ENCODE assay signal across 23 cellular contexts in the genomic region with DNA sequence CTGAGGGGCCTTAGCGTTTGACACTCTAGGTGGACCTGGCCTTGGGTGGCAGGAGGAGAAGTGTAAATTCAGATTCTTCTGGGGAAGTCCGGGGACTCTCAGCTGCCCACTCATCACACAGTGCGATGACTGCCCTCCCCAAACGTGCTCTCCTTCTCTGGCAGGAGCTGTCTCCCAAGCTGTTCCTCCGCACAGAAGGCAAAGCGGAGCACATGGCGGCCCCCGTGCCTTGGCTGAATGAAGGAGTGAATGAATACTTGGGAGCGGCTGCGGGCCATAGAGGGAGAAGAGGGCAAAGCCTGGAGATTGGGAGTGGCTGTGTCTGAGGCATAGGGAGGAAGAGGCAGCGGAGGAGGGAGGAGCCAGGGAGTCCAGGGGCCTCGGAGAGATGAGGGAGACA. TPM values are rescaled to one million over a fixed set of nuclear protein-coding genes. Genes with fewer than 3 reads are reported as not detected.
A peak's percentile ranks its signal among the peaks of the same experiment; 100 is the strongest.
DNase-seq lines count a peak whose midpoint lies in the region; ATAC-seq and TF ChIP-seq lines count a peak whose summit lies in the region.
"Had no signal": no experiment of that assay in that cellular context is flagged by ENCODE, and none has a peak within 500 bp of the region (broad histone marks: within the 10 kb centered on the region; RNA-seq: fewer than 3 reads in every experiment).

No MANE protein-coding gene starts in this region.

- peaks cover 0 to 26% (median 18%) of the 10 kb centered on the region in 10 experiments; a peak in 16 of 20 replicates for H3K4me1 ChIP-seq in BLaER1 treated with 17β-estradiol and CSF1 and Interleukin-3, amounts not matched to agents 10 nM and 100 nM
- no peaks in the 10 kb centered on the region for H3K4me1 ChIP-seq in mesendoderm (ENCODE audit: control insufficient read depth, low read depth, low read length)
- no peaks in the 10 kb centered on the region for H3K4me1 ChIP-seq in gastroesophageal sphincter

- H3K79me1 ChIP-seq in mesendoderm (ENCODE audit: low read length): no peaks in the 10 kb centered on the region

- TF ChIP-seq EP300 in gastroesophageal sphincter (IDR thresholded peaks at IDR 0.05): no peak

- H4K5ac ChIP-seq in mesendoderm (ENCODE audit: low read length): no peak overlapping the region

- no peak overlapping the region for H3K18ac ChIP-seq in mesendoderm (ENCODE audit: low read length)

- DNase-seq in cerebellar cortex (ENCODE audit: low spot score): peak; percentile 55
- no peak for DNase-seq in mesendoderm
- DNase-seq in posterior cingulate gyrus: peak in 7 of 10 donors; percentile 70 to 97 (median 87)
- DNase-seq in activated T-cell treated with anti-CD3 and anti-CD28 coated beads, Interleukin-2, amount 50 U/mL, for 48 hours: no peak
- no peak for DNase-seq in kidney glomerular epithelial cell (lab: John Stamatoyannopoulos, UW)
- no peak for DNase-seq in D341Med (ENCODE audit: low spot score)
- DNase-seq: 8988T, DMS53, GF-D8, Kasumi-1, NCI-H1048, NCI-H1417 treated with DMSO at 0.1 percent for 48 hours, NCI-H187 treated with DMSO at 0.1 percent for 48 hours, NCI-H226, NCI-H510A treated with DMSO at 0.1 percent for 48 hours, NCI-H748 treated with DMSO at 0.1 percent for 48 hours, SHP77 treated with DMSO at 0.1 percent for 48 hours had no signal

- intact Hi-C loops in posterior cingulate gyrus (cut with DNase I): no loop called here

- H3K4me3 ChIP-seq in BLaER1 treated with 17β-estradiol and CSF1 and Interleukin-3, amounts not matched to agents 10 nM and 100 nM: no peak overlapping the region
- H3K4me3 ChIP-seq in mesendoderm (ENCODE audit: low read length): no peak overlapping the region
- no peak overlapping the region for H3K4me3 ChIP-seq in gastroesophageal sphincter
- H3K4me3 ChIP-seq: SK-N-MC had no signal

- ATAC-seq in gastroesophageal sphincter: no peak

- H3K9me3 ChIP-seq in BLaER1 treated with 17β-estradiol and CSF1 and Interleukin-3, amounts not matched to agents 10 nM and 100 nM (replicated peaks in 1 of 11): no peaks in the 10 kb centered on the region
- no peaks in the 10 kb centered on the region for H3K9me3 ChIP-seq in gastroesophageal sphincter

- H3K56ac ChIP-seq in mesendoderm (ENCODE audit: low read length): peak overlapping the region; percentile 34

- H3K4me2 ChIP-seq in BLaER1 treated with 17β-estradiol and CSF1 and Interleukin-3, amounts not matched to agents 10 nM and 100 nM: peak overlapping the region in 8 of 11 experiments; percentile 18 to 63 (median 52); a peak in 10 of 22 replicates
- H3K4me2 ChIP-seq in mesendoderm (ENCODE audit: low read length): no peak overlapping the region

- no peak overlapping the region for H2BK5ac ChIP-seq in mesendoderm (ENCODE audit: low read length)

- H2BK15ac ChIP-seq in mesendoderm (replicated peaks; ENCODE audit: low read depth): no peak overlapping the region

- no peaks in the 10 kb centered on the region for H4K20me1 ChIP-seq in BLaER1 treated with 17β-estradiol and CSF1 and Interleukin-3, amounts not matched to agents 10 nM and 100 nM

- H4K8ac ChIP-seq in mesendoderm (ENCODE audit: low read depth, low read length): no peak overlapping the region

- TF ChIP-seq CTCF in gastroesophageal sphincter (IDR thresholded peaks at IDR 0.05): no peak

- no CpG with 5 or more reads among the region's 12 CpGs for WGBS in mesendoderm (ENCODE audit: extremely low coverage, insufficient coverage, low lambda C conversion rate)
- WGBS in gastroesophageal sphincter (ENCODE audit: low coverage in 1 of 2), 2 donors: 55% methylated on average over 5 of the region's 12 CpGs; no CpG with 5 or more reads in 1 of the 2 donors

- no peaks in the 10 kb centered on the region for H3K36me3 ChIP-seq in BLaER1 treated with 17β-estradiol and CSF1 and Interleukin-3, amounts not matched to agents 10 nM and 100 nM
- no peaks in the 10 kb centered on the region for H3K36me3 ChIP-seq in mesendoderm (ENCODE audit: control insufficient read depth, insufficient read depth, low read length)
- H3K36me3 ChIP-seq in gastroesophageal sphincter: no peaks in the 10 kb centered on the region

- H3K23ac ChIP-seq in mesendoderm (ENCODE audit: low read length): no peak overlapping the region

- 0 out of 22 replicates have a peak overlapping the region, but pooled peaks of 1 of the 11 experiments have one; percentile 16 for H3K9ac ChIP-seq in BLaER1 treated with 17β-estradiol and CSF1 and Interleukin-3, amounts not matched to agents 10 nM and 100 nM
- no peak overlapping the region for H3K9ac ChIP-seq in mesendoderm (ENCODE audit: low read length)

- H3K79me2 ChIP-seq in mesendoderm (ENCODE audit: control insufficient read depth, insufficient read depth, low read length): no peaks in the 10 kb centered on the region

- H2BK120ac ChIP-seq in mesendoderm (ENCODE audit: low read depth, low read length): no peak overlapping the region

- no peak overlapping the region for H2AK5ac ChIP-seq in mesendoderm (ENCODE audit: low read length)

- no peaks in the 10 kb centered on the region for H3K27me3 ChIP-seq in BLaER1 treated with 17β-estradiol and CSF1 and Interleukin-3, amounts not matched to agents 10 nM and 100 nM
- no peaks in the 10 kb centered on the region for H3K27me3 ChIP-seq in mesendoderm (ENCODE audit: insufficient read depth, low read length, poor library complexity)
- no peaks in the 10 kb centered on the region for H3K27me3 ChIP-seq in gastroesophageal sphincter

- TF ChIP-seq POLR2A in gastroesophageal sphincter (IDR thresholded peaks at IDR 0.05): no peak

- no peak overlapping the region for H3K4ac ChIP-seq in mesendoderm (ENCODE audit: low read depth, low read length)

- H3K27ac ChIP-seq in BLaER1 treated with 17β-estradiol and CSF1 and Interleukin-3, amounts not matched to agents 10 nM and 100 nM: peak overlapping the region in 6 of 11 experiments; percentile 23 to 54 (median 44); a peak in 7 of 22 replicates
- H3K27ac ChIP-seq in mesendoderm (ENCODE audit: low read depth, low read length) (no peak overlapping the region), gastroesophageal sphincter (no peak overlapping the region)
- H3K27ac ChIP-seq: C4-2B, RWPE1, SK-N-MC had no signal

RNA-seq across cellular contexts. Expression of gene NAA40, which starts 6.9 kb away (rescaled TPM):
- polyA plus RNA-seq in mesendoderm (2013, experiment 1 of 2): 20.3 TPM
- polyA plus RNA-seq in mesendoderm (2013, experiment 2 of 2): 19.6 TPM
- total RNA-seq in gastroesophageal sphincter: 10 to 100 TPM in 1 of 4 donors, 1 to 10 TPM in 3; 3.8 to 12.5 (median 8.5) TPM

RNA-seq across cellular contexts. Expression of gene RCOR2, which starts 14.9 kb away (rescaled TPM):
- polyA plus RNA-seq in mesendoderm (2013, experiment 1 of 2): 35.7 TPM
- polyA plus RNA-seq in mesendoderm (2013, experiment 2 of 2): 36.5 TPM
- under 1 TPM in 3 of 4 donors, not detected in 1; 0.16 to 0.74 (median 0.58) TPM for total RNA-seq in gastroesophageal sphincter
- total RNA-seq: MCF 10A had no signal

RNA-seq across cellular contexts. Expression of gene COX8A, which starts 42.5 kb away (rescaled TPM):
- 485 TPM for polyA plus RNA-seq in mesendoderm (2013, experiment 1 of 2)
- polyA plus RNA-seq in mesendoderm (2013, experiment 2 of 2): 460 TPM
- 100 to 1,000 TPM; 317 to 650 (median 402) TPM for total RNA-seq in gastroesophageal sphincter

RNA-seq across cellular contexts. Expression of gene OTUB1, which starts 54.4 kb away (rescaled TPM):
- polyA plus RNA-seq in mesendoderm (2013, experiment 1 of 2): 82.6 TPM
- 80.4 TPM for polyA plus RNA-seq in mesendoderm (2013, experiment 2 of 2)
- total RNA-seq in gastroesophageal sphincter: 10 to 100 TPM; 47.7 to 70.4 (median 53.2) TPM

Comparison
In these comparisons a context has a peak if more than half of its experiments do, and no peak if none do; other contexts are left out.
1. H3K27ac ChIP-seq: peak in BLaER1 treated with 17β-estradiol and CSF1 and Interleukin-3, amounts not matched to agents 10 nM and 100 nM (6 of 11); none in mesendoderm (single experiment) and gastroesophageal sphincter (0 of 4).
2. DNase-seq: peak in cerebellar cortex (single experiment) and posterior cingulate gyrus (7 of 10); none in mesendoderm (single experiment), activated T-cell treated with anti-CD3 and anti-CD28 coated beads, Interleukin-2, amount 50 U/mL, for 48 hours (0 of 2), kidney glomerular epithelial cell (single experiment) and D341Med (single experiment).